In the genomic region with DNA sequence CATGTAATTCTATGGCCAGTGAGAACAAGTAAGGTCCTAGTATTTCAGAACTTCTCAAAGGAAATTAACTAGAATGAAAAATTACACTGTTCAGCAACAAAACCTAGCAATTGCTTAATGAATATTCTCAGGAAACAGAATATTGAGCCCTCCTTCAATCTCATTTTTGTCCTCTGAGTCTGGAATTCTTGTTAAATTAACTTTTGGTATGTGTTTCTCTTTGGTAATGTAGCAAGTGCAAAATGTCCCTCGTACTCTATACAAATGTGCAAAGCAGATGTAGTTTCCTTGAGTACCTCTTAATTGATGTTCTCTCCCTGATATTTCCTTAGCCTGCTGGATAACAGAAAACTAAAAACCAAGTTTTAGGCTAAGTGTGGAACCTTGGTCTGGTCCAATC, we compare ENCODE assay signal across 17 cellular contexts.
DNase-seq lines count a peak whose midpoint lies in the region; ATAC-seq, FAIRE-seq and TF ChIP-seq lines count a peak whose summit lies in the region.
"Had no signal": no experiment of that assay in that cellular context is flagged by ENCODE, and none has a peak within 500 bp of the region (broad histone marks: within the 10 kb centered on the region; RNA-seq: fewer than 3 reads in every experiment).

No MANE protein-coding gene starts in this region.

- TF ChIP-seq CTCF in H1 (IDR thresholded peaks at IDR 0.05; ENCODE audit: control extremely low read depth in 1 of 3, insufficient read depth in 1 of 3, low read depth in 1 of 3, low read length in 3 of 3) = no peak
- TF ChIP-seq CTCF in brain microvascular endothelial cell (IDR thresholded peaks at IDR 0.05; ENCODE audit: low read depth, low read length, missing control alignments) = no peak
- no peak for TF ChIP-seq CTCF in GM20000 (IDR thresholded peaks at IDR 0.05; ENCODE audit: extremely low read depth, missing control alignments)

- H3K9me3 Mint-ChIP-seq in natural killer cell treated with Interleukin-12 subunit alpha and Interleukin-12 subunit beta and Interleukin-15 and Interleukin-18, amount 100 ng/mL, for 72 hours = peaks cover 3% of the 10 kb centered on the region

- no peak for TF ChIP-seq POLR2A in H1 (IDR thresholded peaks at IDR 0.05; ENCODE audit: control extremely low read depth in 1 of 2, low read depth in 2 of 2, low read length in 2 of 2)

- H3K23me2 ChIP-seq in H1 (ENCODE audit: low read depth, low read length) = no peaks in the 10 kb centered on the region

- no peaks in the 10 kb centered on the region for H4K20me1 ChIP-seq in H1 (replicated peaks in 1 of 2; ENCODE audit: control insufficient read depth in 1 of 2, insufficient read depth in 2 of 2, low read length in 2 of 2)

- H3K79me2 ChIP-seq in H1 (ENCODE audit: control insufficient read depth in 1 of 2, insufficient read depth in 2 of 2, low read length in 2 of 2) = no peaks in the 10 kb centered on the region

- H3K27me3 Mint-ChIP-seq in natural killer cell treated with Interleukin-12 subunit alpha and Interleukin-12 subunit beta and Interleukin-15 and Interleukin-18, amount 100 ng/mL, for 72 hours = peaks cover 5 to 7% of the 10 kb centered on the region in 2 donors

- no peak overlapping the region for H2BK15ac ChIP-seq in H1 (ENCODE audit: low read length)

- H4K5ac ChIP-seq in H1 (ENCODE audit: insufficient read length, low read depth, low read length) = no peak overlapping the region

- no peaks in the 10 kb centered on the region for H3K79me1 ChIP-seq in H1 (ENCODE audit: low read depth, low read length)

- H3K27ac ChIP-seq in right cardiac atrium (ENCODE audit: low read length) (no peak overlapping the region), H1 (ENCODE audit: low read depth, low read length) (no peak overlapping the region), brain microvascular endothelial cell (no peak overlapping the region)
- H3K27ac ChIP-seq: C4-2B had no signal

- no peaks in the 10 kb centered on the region for H3K27me3 ChIP-seq in right cardiac atrium (ENCODE audit: control insufficient read depth, insufficient read depth)
- H3K27me3 ChIP-seq in H1 (replicated peaks in 1 of 4; ENCODE audit: control insufficient read depth in 3 of 4, extremely low read depth in 1 of 4, insufficient read depth in 3 of 4, low read length in 3 of 4) = peaks cover 0 to 1% (median 0%) of the 10 kb centered on the region in 4 experiments; a peak in 1 of 7 replicates
- no peaks in the 10 kb centered on the region for H3K27me3 ChIP-seq in brain microvascular endothelial cell (replicated peaks)

- no peak overlapping the region for H3K4me2 ChIP-seq in H1 (ENCODE audit: insufficient read depth in 1 of 2, low read depth in 2 of 2, low read length in 2 of 2)

- no peak overlapping the region for H2BK120ac ChIP-seq in H1 (replicated peaks; ENCODE audit: low read depth, low read length)

- H3K4me1 Mint-ChIP-seq in natural killer cell treated with Interleukin-12 subunit alpha and Interleukin-12 subunit beta and Interleukin-15 and Interleukin-18, amount 100 ng/mL, for 72 hours (ENCODE audit: low read depth in 2 of 2) = peaks cover 46 to 47% of the 10 kb centered on the region in 2 donors

- 77% methylated on average over 1 of the region's 1 CpG for WGBS in right cardiac atrium
- 93% methylated on average over 1 of the region's 1 CpG; no CpG with 5 or more reads in 1 of the 2 experiments for WGBS in H1 (ENCODE audit: extremely low coverage in 1 of 2, insufficient coverage in 1 of 2, insufficient read length in 1 of 2, insufficient replicate concordance in 2 of 2, low coverage in 1 of 2, low lambda C conversion rate in 2 of 2, missing lambda C conversion rate in 1 of 2), 2 experiments

- no peak overlapping the region for H3K14ac ChIP-seq in H1 (ENCODE audit: insufficient read length)

- H3K9ac ChIP-seq in H1 (replicated peaks in 1 of 4; ENCODE audit: extremely low read depth in 1 of 4, low read depth in 3 of 4, low read length in 3 of 4) = no peak overlapping the region

- intact Hi-C loops in left ventricle myocardium superior (cut with micrococcal nuclease) (no loop called here), right cardiac atrium (cut with DNase I) (no loop called here)

- ATAC-seq in left ventricle myocardium superior = peak; percentile 17
- no peak for ATAC-seq in right cardiac atrium
- no peak for ATAC-seq in natural killer cell treated with Interleukin-12 subunit alpha and Interleukin-12 subunit beta and Interleukin-15 and Interleukin-18, amount 100 ng/mL, for 72 hours

- H3K4me3 ChIP-seq in right cardiac atrium (ENCODE audit: low read length) (no peak overlapping the region), H1 (ENCODE audit: extremely low read depth in 1 of 4, insufficient read depth in 2 of 4, low read depth in 3 of 4, low read length in 4 of 4) (no peak overlapping the region), brain microvascular endothelial cell (ENCODE audit: low read depth, low read length) (no peak overlapping the region)

- peaks cover 9% of the 10 kb centered on the region for H3K36me3 Mint-ChIP-seq in natural killer cell treated with Interleukin-12 subunit alpha and Interleukin-12 subunit beta and Interleukin-15 and Interleukin-18, amount 100 ng/mL, for 72 hours

- H2BK5ac ChIP-seq in H1 (ENCODE audit: low read depth, low read length) = no peak overlapping the region

- H2AK5ac ChIP-seq in H1 (ENCODE audit: low read depth, low read length) = no peak overlapping the region

- TF ChIP-seq EP300 in H1 (IDR thresholded peaks at IDR 0.05; ENCODE audit: borderline replicate concordance in 1 of 2, low read depth in 2 of 2, low read length in 2 of 2) = no peak

- peak overlapping the region; percentile 48 to 85 for H3K27ac Mint-ChIP-seq in natural killer cell treated with Interleukin-12 subunit alpha and Interleukin-12 subunit beta and Interleukin-15 and Interleukin-18, amount 100 ng/mL, for 72 hours

- in situ Hi-C loops in brain microvascular endothelial cell (cut with HindIII; ENCODE audit: low pct_ligation_motif_present, low sequenced_read_pairs) = no loop called here

- no peak for FAIRE-seq in H1 (lab: Jason Lieb, UNC)
- FAIRE-seq: G401.6, GM12892, RCC 7860 had no signal

- H3K56ac ChIP-seq in H1 (replicated peaks; ENCODE audit: insufficient read length, low read depth, low read length) = no peak overlapping the region

- H3K4me3 Mint-ChIP-seq in natural killer cell treated with Interleukin-12 subunit alpha and Interleukin-12 subunit beta and Interleukin-15 and Interleukin-18, amount 100 ng/mL, for 72 hours = peak overlapping the region; percentile 68

- H3K36me3 ChIP-seq in H1 (ENCODE audit: control insufficient read depth in 2 of 4, insufficient read depth in 4 of 4, low read length in 3 of 4) = no peaks in the 10 kb centered on the region
- no peaks in the 10 kb centered on the region for H3K36me3 ChIP-seq in brain microvascular endothelial cell (replicated peaks)

- 0 out of 2 replicates have a peak overlapping the region, but pooled peaks have one; percentile 28 for H2AFZ ChIP-seq in H1 (ENCODE audit: low read length)

- TF ChIP-seq RAD21 in H1 (IDR thresholded peaks at IDR 0.05 in 1 of 2, conservative IDR thresholded peaks at IDR 0.05 in 1 of 2; ENCODE audit: low read depth in 2 of 2, low read length in 2 of 2) = no peak

- POLR2A ChIA-PET in H1 (lab: Charles Lee; ENCODE audit: partially characterized antibody) = no interaction called here

- no peak overlapping the region for H3K18ac ChIP-seq in H1 (ENCODE audit: extremely low read depth, low read length)

- no peak overlapping the region for H3K23ac ChIP-seq in H1 (ENCODE audit: insufficient read length)

- CTCF ChIA-PET in H1 (lab: Charles Lee; ENCODE audit: partially characterized antibody) = no interaction called here

- H3K4ac ChIP-seq in H1 (replicated peaks; ENCODE audit: insufficient read length, low read depth, low read length) = no peak overlapping the region

- DNase-seq in left ventricle myocardium superior (no peak), right cardiac atrium (no peak), H1 (ENCODE audit: low read depth in 1 of 2, low spot score in 2 of 2) (no peak), brain microvascular endothelial cell (no peak), occipital lobe (lab: John Stamatoyannopoulos, UW) (no peak), SHP77 (lab: John Stamatoyannopoulos, UW) (no peak), GM20000 (ENCODE audit: low spot score) (no peak)
- DNase-seq in natural killer cell treated with Interleukin-12 subunit alpha and Interleukin-12 subunit beta and Interleukin-15 and Interleukin-18, amount 100 ng/mL, for 72 hours (ENCODE audit: low spot score) = no peak
- DNase-seq: DMS79 treated with DMSO at 0.1 percent for 48 hours, KG1, NCI-H1092, NCI-H1694, NCI-H446 had no signal

- H2BK20ac ChIP-seq in H1 (ENCODE audit: low read length) = no peak overlapping the region

- no peaks in the 10 kb centered on the region for H3K4me1 ChIP-seq in right cardiac atrium (ENCODE audit: control insufficient read depth, insufficient read depth, low read length)
- peaks cover 0 to 6% (median 1%) of the 10 kb centered on the region in 4 experiments; a peak in 1 of 7 replicates for H3K4me1 ChIP-seq in H1 (replicated peaks in 1 of 4; ENCODE audit: control insufficient read depth in 3 of 4, insufficient read depth in 4 of 4, low read length in 3 of 4)

- no peak overlapping the region for H4K8ac ChIP-seq in H1 (ENCODE audit: extremely low read depth, insufficient read depth, low read length)

- no peak overlapping the region for H2BK12ac ChIP-seq in H1 (ENCODE audit: low read depth, low read length)

- H3K9me3 ChIP-seq in right cardiac atrium (ENCODE audit: control insufficient read depth, low read length) (no peaks in the 10 kb centered on the region), H1 (ENCODE audit: insufficient read depth in 2 of 2, low read depth in 1 of 2, low read length in 1 of 2) (no peaks in the 10 kb centered on the region)

- no peak overlapping the region for H4K91ac ChIP-seq in H1 (replicated peaks; ENCODE audit: insufficient read length, low read length)

TF ChIP-seq in H1, 55 proteins besides CTCF, POLR2A, EP300 and RAD21 (continues in another document):
- TF ChIP-seq USF2 (IDR thresholded peaks at IDR 0.05; ENCODE audit: low read length) (no peak), GTF2F1 (IDR thresholded peaks at IDR 0.05; ENCODE audit: borderline replicate concordance, low read depth, low read length) (no peak), KDM1A (IDR thresholded peaks at IDR 0.05; ENCODE audit: borderline replicate concordance, low read length) (no peak), ZNF274 (IDR thresholded peaks at IDR 0.05; ENCODE audit: borderline replicate concordance, extremely low read depth, low read length) (no peak), YY1 (IDR thresholded peaks at IDR 0.05; ENCODE audit: low read depth, low read length) (no peak), RFX5 (IDR thresholded peaks at IDR 0.05; ENCODE audit: borderline replicate concordance, low read depth, low read length) (no peak), RBBP5 (IDR thresholded peaks at IDR 0.05; ENCODE audit: borderline replicate concordance, low read depth, low read length) (no peak)
